Comparison of ENCODE assay signal across 20 cellular contexts in genomic region chr14:24389266-24389855, GRCh38. TPM values are rescaled to one million over a fixed set of nuclear protein-coding genes. Genes with fewer than 3 reads are reported as not detected.
DNase-seq lines count a peak whose midpoint lies in the region; ATAC-seq and TF ChIP-seq lines count a peak whose summit lies in the region.
"Had no signal": no experiment of that assay in that cellular context is flagged by ENCODE, and none has a peak within 500 bp of the region (broad histone marks: within the 10 kb centered on the region; RNA-seq: fewer than 3 reads in every experiment).

No MANE protein-coding gene starts in this region.

- H3K9me3 Mint-ChIP-seq in Calu3 (ENCODE audit: low read depth, unreplicated experiment), result no peaks in the 10 kb centered on the region

- no peaks in the 10 kb centered on the region for H3K36me3 ChIP-seq in SK-N-SH (replicated peaks in 1 of 2; ENCODE audit: control insufficient read depth in 1 of 2, insufficient read depth in 2 of 2, low read length in 1 of 2)
- no peaks in the 10 kb centered on the region for H3K36me3 ChIP-seq in hepatocyte (replicated peaks; ENCODE audit: insufficient read depth, low read depth)
- H3K36me3 ChIP-seq in vagina, result no peaks in the 10 kb centered on the region
- H3K36me3 ChIP-seq: BLaER1 treated with 17β-estradiol and CSF1 and Interleukin-3, amounts not matched to agents 10 nM and 100 nM; pancreas had no signal

- H3K4me3 ChIP-seq in SK-N-SH (ENCODE audit: low read depth in 2 of 2, low read length in 1 of 2) (no peak overlapping the region), choroid plexus epithelial cell (ENCODE audit: low read depth, low read length) (no peak overlapping the region), hepatocyte (no peak overlapping the region), vagina (no peak overlapping the region)
- H3K4me3 ChIP-seq: BLaER1 treated with 17β-estradiol and CSF1 and Interleukin-3, amounts not matched to agents 10 nM and 100 nM; pancreas had no signal

- no peak overlapping the region for H3K4me2 ChIP-seq in SK-N-SH
- peak overlapping the region; percentile 54 for H3K4me2 ChIP-seq in hepatocyte
- H3K4me2 ChIP-seq: BLaER1 treated with 17β-estradiol and CSF1 and Interleukin-3, amounts not matched to agents 10 nM and 100 nM had no signal

- H3K9ac ChIP-seq in SK-N-SH, result no peak overlapping the region
- H3K9ac ChIP-seq: BLaER1 treated with 17β-estradiol and CSF1 and Interleukin-3, amounts not matched to agents 10 nM and 100 nM had no signal

- no peak for ATAC-seq in SK-N-SH treated with all-trans-retinoic acid at 6 μM for 48 hours
- no peak for ATAC-seq in GM21526 (IDR thresholded peaks at IDR 0.05; ENCODE audit: low FRiP score, unreplicated experiment)
- ATAC-seq: activated CD4-positive, CD25-positive, alpha-beta regulatory T cell treated with anti-CD3 and anti-CD28 coated beads, Interleukin-2, amount 50 U/mL, for 24 hours; pancreas; T-helper 17 cell had no signal

- peaks cover 21% of the 10 kb centered on the region for H3K36me3 Mint-ChIP-seq in Calu3 (ENCODE audit: insufficient read depth, unreplicated experiment)

- CTCF ChIA-PET in SK-N-SH (lab: Yijun Ruan, JAX) (interaction anchor here (0.9 to 1.8 kb wide), 4 partner anchors 12 to 42 kb away, joined by 3 to 5 read pairs (median 4); no protein-coding TSS in a partner anchor), Calu3 (lab: Charles Lee) (interaction anchor here (0.6 to 1.6 kb wide), 3 partner anchors 23 to 1211 kb away, joined by 3 to 6 read pairs (median 3); no protein-coding TSS in a partner anchor)

- intact Hi-C loops in vagina (cut with DNase I) (no loop called here), Calu3 (cut with micrococcal nuclease; ENCODE audit: unreplicated experiment) (no loop called here)

- peaks cover 13% of the 10 kb centered on the region for H3F3A ChIP-seq in SK-N-SH (replicated peaks; ENCODE audit: insufficient read depth)

- no peak for DNase-seq in SK-N-SH
- peak; percentile 79 for DNase-seq in choroid plexus epithelial cell (ENCODE audit: low read depth)
- DNase-seq in hepatocyte (ENCODE audit: low spot score), result peak; percentile 57
- no peak for DNase-seq in vagina (ENCODE audit: extremely low spot score in 2 of 2)
- no peak for DNase-seq in SIG-M5 (lab: John Stamatoyannopoulos, UW)
- no peak for DNase-seq in Calu3
- DNase-seq: DMS 273 treated with DMSO at 0.1 percent for 48 hours, kidney glomerular epithelial cell, NCI-H1105, NCI-H2171 treated with DMSO at 0.1 percent for 48 hours, pancreas, RPMI8226, small intestine, T-helper 17 cell had no signal

- H3K9me2 ChIP-seq in SK-N-SH (no peaks in the 10 kb centered on the region), hepatocyte (replicated peaks; ENCODE audit: insufficient read depth) (no peaks in the 10 kb centered on the region)

- H3K4me3 Mint-ChIP-seq in Calu3 (ENCODE audit: low read depth, unreplicated experiment), result no peak overlapping the region
- H3K4me3 Mint-ChIP-seq: T-helper 17 cell had no signal

- no peak for TF ChIP-seq EP300 in SK-N-SH (IDR thresholded peaks at IDR 0.05; ENCODE audit: borderline replicate concordance in 1 of 2, low read depth in 1 of 2, low read length in 1 of 2)

- POLR2A ChIA-PET in SK-N-SH (lab: Yijun Ruan, JAX), result interaction anchor here (0.8 kb wide), 1 partner anchor 23 kb away, joined by 3 read pairs; no protein-coding TSS in a partner anchor

- H3K27me3 ChIP-seq in SK-N-SH (ENCODE audit: insufficient read depth), result no peaks in the 10 kb centered on the region
- H3K27me3 ChIP-seq in hepatocyte, result no peaks in the 10 kb centered on the region
- H3K27me3 ChIP-seq in vagina, result no peaks in the 10 kb centered on the region
- H3K27me3 ChIP-seq: BLaER1 treated with 17β-estradiol and CSF1 and Interleukin-3, amounts not matched to agents 10 nM and 100 nM; pancreas had no signal

- H4K20me1 ChIP-seq in SK-N-SH (ENCODE audit: insufficient read depth) (no peaks in the 10 kb centered on the region), hepatocyte (ENCODE audit: insufficient read depth, poor library complexity, severe bottlenecking) (no peaks in the 10 kb centered on the region)
- H4K20me1 ChIP-seq: BLaER1 treated with 17β-estradiol and CSF1 and Interleukin-3, amounts not matched to agents 10 nM and 100 nM had no signal

- no peaks in the 10 kb centered on the region; a peak in 2 of 4 replicates for H3K4me1 ChIP-seq in SK-N-SH (ENCODE audit: control insufficient read depth in 1 of 2, insufficient read depth in 2 of 2, low read depth in 1 of 2, low read length in 1 of 2)
- H3K4me1 ChIP-seq in hepatocyte (ENCODE audit: insufficient read depth), result peaks cover 25% of the 10 kb centered on the region
- H3K4me1 ChIP-seq in vagina, result peaks cover 14% of the 10 kb centered on the region

- H3K27ac ChIP-seq in SK-N-SH (ENCODE audit: low read depth in 2 of 2, low read length in 1 of 2) (no peak overlapping the region), hepatocyte (peak overlapping the region; percentile 82), vagina (peak overlapping the region; percentile 54)
- H3K27ac ChIP-seq: 22Rv1; BLaER1 treated with 17β-estradiol and CSF1 and Interleukin-3, amounts not matched to agents 10 nM and 100 nM; epithelial cell of prostate; pancreas had no signal

- H3K27ac Mint-ChIP-seq in Calu3 (ENCODE audit: unreplicated experiment), result no peak overlapping the region
- H3K27ac Mint-ChIP-seq: T-helper 17 cell had no signal

- H3K4me1 Mint-ChIP-seq in Calu3 (ENCODE audit: low read depth, unreplicated experiment), result peaks cover 37% of the 10 kb centered on the region

- 70% methylated on average over 10 of the region's 10 CpGs for WGBS in SK-N-SH (ENCODE audit: low lambda C conversion rate)
- 45% methylated on average over 10 of the region's 10 CpGs for WGBS in hepatocyte (ENCODE audit: low lambda C conversion rate, missing lambda C conversion rate)

- no peaks in the 10 kb centered on the region for H3K27me3 Mint-ChIP-seq in Calu3 (ENCODE audit: unreplicated experiment)

- no peak for TF ChIP-seq CTCF in SK-N-SH (IDR thresholded peaks at IDR 0.05)
- no peak for TF ChIP-seq CTCF in choroid plexus epithelial cell (conservative IDR thresholded peaks at IDR 0.05; ENCODE audit: low read depth, low read length)
- TF ChIP-seq CTCF in hepatocyte (IDR thresholded peaks at IDR 0.05; ENCODE audit: poor library complexity), result no peak
- TF ChIP-seq CTCF in vagina (IDR thresholded peaks at IDR 0.05), result no peak
- no peak for TF ChIP-seq CTCF in Calu3 (IDR thresholded peaks at IDR 0.05; ENCODE audit: unreplicated experiment)

- TF ChIP-seq RAD21 in SK-N-SH (IDR thresholded peaks at IDR 0.05; ENCODE audit: low read length), result no peak

- BruUV-seq in Calu3 (replicated peaks; lab: Mats Ljungman, UMichigan), result no TSS peak

- TF ChIP-seq POLR2A in vagina (IDR thresholded peaks at IDR 0.05), result no peak

- H3K79me2 ChIP-seq in SK-N-SH (ENCODE audit: insufficient read depth) (no peaks in the 10 kb centered on the region), hepatocyte (no peaks in the 10 kb centered on the region)

- H3K9me3 ChIP-seq in SK-N-SH (no peaks in the 10 kb centered on the region), hepatocyte (ENCODE audit: low read depth) (no peaks in the 10 kb centered on the region), vagina (no peaks in the 10 kb centered on the region)
- H3K9me3 ChIP-seq: BLaER1 treated with 17β-estradiol and CSF1 and Interleukin-3, amounts not matched to agents 10 nM and 100 nM; pancreas had no signal

- no peak overlapping the region for H2AFZ ChIP-seq in SK-N-SH (ENCODE audit: low read depth)
- H2AFZ ChIP-seq in hepatocyte, result no peak overlapping the region

TF ChIP-seq in SK-N-SH, 30 proteins besides CTCF, POLR2A, EP300 and RAD21 (continues in another document):
- TF ChIP-seq SMC3 (IDR thresholded peaks at IDR 0.05; ENCODE audit: low read depth, low read length) (no peak), SIN3A (IDR thresholded peaks at IDR 0.05; ENCODE audit: borderline replicate concordance, low read depth, low read length) (no peak)

TF ChIP-seq in SK-N-SH treated with all-trans-retinoic acid at 6 μM for 48 hours, 23 proteins besides CTCF, POLR2A, EP300 and RAD21 (continues in another document):
- TF ChIP-seq ESRRG (CRISPR knock-in tag; IDR thresholded peaks at IDR 0.05) (no peak), ZFP30 (CRISPR knock-in tag; IDR thresholded peaks at IDR 0.05) (no peak), ZFP3 (CRISPR knock-in tag; IDR thresholded peaks at IDR 0.05) (no peak), ZNF565 (CRISPR knock-in tag; conservative IDR thresholded peaks at IDR 0.05; ENCODE audit: low read depth) (no peak), ZNF8 (CRISPR knock-in tag; IDR thresholded peaks at IDR 0.05) (no peak)

RNA-seq across cellular contexts. Expression of gene NYNRIN, which starts 9.4 kb away (rescaled TPM):
- polyA plus RNA-seq in SK-N-SH (2012; rRNA removed) (4.7 and 4.8 TPM in 2 replicates), hepatocyte (34.4 and 34.5 TPM in 2 replicates)
- 1.7 and 2.7 TPM in 2 replicates for polyA plus RNA-seq in SK-N-SH (2012; cell fraction: cytosol; rRNA removed)
- 6.6 and 8.6 TPM in 2 replicates for polyA plus RNA-seq in SK-N-SH (2012; cell fraction: nucleus; rRNA removed)
- total RNA-seq in hepatocyte (41.7 and 56.5 TPM in 2 replicates), vagina (14.7 TPM), Calu3 (2022) (7.5 and 8.4 TPM in 2 replicates)

RNA-seq across cellular contexts. Expression of gene NFATC4, which starts 21.4 kb away (rescaled TPM):
- polyA plus RNA-seq in SK-N-SH (2012; rRNA removed) (24.9 and 25.3 TPM in 2 replicates), hepatocyte (68.8 and 84.5 TPM in 2 replicates)
- 4.8 and 5.9 TPM in 2 replicates for polyA plus RNA-seq in SK-N-SH (2012; cell fraction: cytosol; rRNA removed)
- polyA plus RNA-seq in SK-N-SH (2012; cell fraction: nucleus; rRNA removed), result 152 and 250 TPM in 2 replicates
- total RNA-seq in hepatocyte (37.8 and 45.0 TPM in 2 replicates), vagina (47.9 TPM), Calu3 (2022) (10.7 and 12.8 TPM in 2 replicates)
- total RNA-seq: T-helper 17 cell had no signal

RNA-seq across cellular contexts. Expression of gene CBLN3, which starts 40.1 kb away (rescaled TPM):
- polyA plus RNA-seq in SK-N-SH (2012; rRNA removed), result 1.8 TPM in 2 replicates
- polyA plus RNA-seq in SK-N-SH (2012; cell fraction: cytosol; rRNA removed), result 0.92 and 0.93 TPM in 2 replicates
- polyA plus RNA-seq in SK-N-SH (2012; cell fraction: nucleus; rRNA removed), result 12.6 and 14.2 TPM in 2 replicates
- total RNA-seq in hepatocyte, result 2.2 and 2.8 TPM in 2 replicates
- polyA plus RNA-seq in hepatocyte, result 0.99 and 2.4 TPM in 2 replicates
- total RNA-seq in vagina, result 1.7 TPM
- 0.99 and 1.7 TPM in 2 replicates for total RNA-seq in Calu3 (2022)

RNA-seq across cellular contexts. Expression of gene KHNYN, which starts 40.4 kb away (rescaled TPM):
- 18.3 and 21.8 TPM in 2 replicates for polyA plus RNA-seq in SK-N-SH (2012; rRNA removed)
- polyA plus RNA-seq in SK-N-SH (2012; cell fraction: cytosol; rRNA removed), result 9.9 and 13.6 TPM in 2 replicates
- polyA plus RNA-seq in SK-N-SH (2012; cell fraction: nucleus; rRNA removed), result 43.9 and 56.3 TPM in 2 replicates
- 67.1 and 90.5 TPM in 2 replicates for total RNA-seq in hepatocyte
- 36.4 and 39.6 TPM in 2 replicates for polyA plus RNA-seq in hepatocyte
- 41.7 TPM for total RNA-seq in vagina
- total RNA-seq in Calu3 (2022), result 47.6 and 54.6 TPM in 2 replicates

RNA-seq across cellular contexts. Expression of gene RIPK3, which starts 49.6 kb away (rescaled TPM):
- polyA plus RNA-seq in SK-N-SH (2012; rRNA removed) (not detected in 2 replicates), hepatocyte (7.0 and 7.4 TPM in 2 replicates)
- not detected in 2 replicates for polyA plus RNA-seq in SK-N-SH (2012; cell fraction: cytosol; rRNA removed)
- polyA plus RNA-seq in SK-N-SH (2012; cell fraction: nucleus; rRNA removed), result not detected in 2 replicates
- total RNA-seq in hepatocyte (4.8 and 9.1 TPM in 2 replicates), vagina (10.1 TPM), Calu3 (2022) (11.0 and 12.6 TPM in 2 replicates)

Comparison
In these comparisons a context has a peak if more than half of its experiments do, and no peak if none do; other contexts are left out.
1. DNase-seq: peak in choroid plexus epithelial cell (single experiment) and hepatocyte (single experiment); none in SK-N-SH (single experiment), vagina (0 of 2), SIG-M5 (single experiment) and Calu3 (single experiment).
2. H3K27ac ChIP-seq: peak in hepatocyte (single experiment) and vagina (single experiment); none in SK-N-SH (0 of 2).